ENCODE assay signal across 25 cellular contexts in genomic region chrX:35664838-35665237, GRCh38.
A peak's percentile ranks its signal among the peaks of the same experiment; 100 is the strongest.
DNase-seq lines count a peak whose midpoint lies in the region; ATAC-seq and TF ChIP-seq lines count a peak whose summit lies in the region.
"Had no signal": no experiment of that assay in that cellular context is flagged by ENCODE, and none has a peak within 500 bp of the region (broad histone marks: within the 10 kb centered on the region; RNA-seq: fewer than 3 reads in every experiment).

No MANE protein-coding gene starts in this region.

- intact Hi-C loops in esophagus muscularis mucosa (cut with DNase I) (no loop called here), Right ventricle myocardium inferior (cut with DNase I) (no loop called here)

- TF ChIP-seq CTCF in esophagus muscularis mucosa (IDR thresholded peaks at IDR 0.05): no peak

- TF ChIP-seq EP300 in esophagus muscularis mucosa (IDR thresholded peaks at IDR 0.05): no peak

- DNase-seq in NCI-H2171 treated with DMSO at 0.1 percent for 48 hours (lab: John Stamatoyannopoulos, UW): peak; percentile 38
- no peak for DNase-seq in NCI-H2171 (lab: John Stamatoyannopoulos, UW)
- DNase-seq in NCI-H524 (lab: John Stamatoyannopoulos, UW): peak; percentile 26 to 52
- DNase-seq in kidney tubule cell (ENCODE audit: low spot score): peak; percentile 7
- DNase-seq in esophagus muscularis mucosa (ENCODE audit: extremely low spot score): no peak
- no peak for DNase-seq in NCI-H748 treated with DMSO at 0.1 percent for 48 hours (lab: John Stamatoyannopoulos, UW)
- DNase-seq in effector memory CD8-positive, alpha-beta T cell: no peak
- no peak for DNase-seq in Right ventricle myocardium inferior (ENCODE audit: missing footprints)
- DNase-seq: activated CD4-positive, alpha-beta T cell treated with anti-CD3 and anti-CD28 coated beads for 48 hours; activated gamma-delta T cell; activated T-cell treated with anti-CD3 and anti-CD28 coated beads, Interleukin-2, amount 50 U/mL, for 24 hours; caudate nucleus; CD8-positive, alpha-beta memory T cell; cortex of kidney; DMS79 treated with DMSO at 0.1 percent for 48 hours; endodermal cell; left colon; SIG-M5; stimulated activated CD4-positive, alpha-beta T cell treated with anti-CD3 and anti-CD28 coated beads, Interleukin-15, amount 100 ng/mL, for 24 hours; stimulated activated naive CD4-positive, alpha-beta T cell; T-helper 9 cell; uterus had no signal

- no peak overlapping the region for H3K27ac ChIP-seq in esophagus muscularis mucosa (replicated peaks in 1 of 4)
- H3K27ac ChIP-seq: suprapubic skin, uterus, VCaP had no signal

- no peak overlapping the region for H3K4me3 ChIP-seq in esophagus muscularis mucosa
- H3K4me3 ChIP-seq: suprapubic skin, uterus had no signal

- H3K27ac Mint-ChIP-seq in effector memory CD8-positive, alpha-beta T cell: no peak overlapping the region
- H3K27ac Mint-ChIP-seq: activated T-cell treated with anti-CD3 and anti-CD28 coated beads, Interleukin-2, amount 50 U/mL, for 24 hours; B cell; CD8-positive, alpha-beta memory T cell had no signal

- 29% methylated on average over 2 of the region's 2 CpGs for WGBS in esophagus muscularis mucosa

- no peaks in the 10 kb centered on the region for H3K9me3 ChIP-seq in esophagus muscularis mucosa
- H3K9me3 ChIP-seq: suprapubic skin, uterus had no signal

- no peaks in the 10 kb centered on the region for H3K36me3 ChIP-seq in esophagus muscularis mucosa
- H3K36me3 ChIP-seq: suprapubic skin, uterus had no signal

- H3K27me3 ChIP-seq in esophagus muscularis mucosa: no peaks in the 10 kb centered on the region
- H3K27me3 ChIP-seq: suprapubic skin had no signal

- peaks cover 0 to 7% of the 10 kb centered on the region in 2 donors for H3K9me3 Mint-ChIP-seq in effector memory CD8-positive, alpha-beta T cell
- H3K9me3 Mint-ChIP-seq: activated T-cell treated with anti-CD3 and anti-CD28 coated beads, Interleukin-2, amount 50 U/mL, for 24 hours had no signal

- no peak for TF ChIP-seq POLR2A in esophagus muscularis mucosa (IDR thresholded peaks at IDR 0.05; ENCODE audit: low read depth)

- no peak overlapping the region for H3K4me3 Mint-ChIP-seq in effector memory CD8-positive, alpha-beta T cell
- H3K4me3 Mint-ChIP-seq: activated T-cell treated with anti-CD3 and anti-CD28 coated beads, Interleukin-2, amount 50 U/mL, for 24 hours; B cell; endodermal cell had no signal

- H3K27me3 Mint-ChIP-seq in effector memory CD8-positive, alpha-beta T cell: no peaks in the 10 kb centered on the region
- H3K27me3 Mint-ChIP-seq: activated T-cell treated with anti-CD3 and anti-CD28 coated beads, Interleukin-2, amount 50 U/mL, for 24 hours; B cell; CD8-positive, alpha-beta memory T cell had no signal

- no peak for ATAC-seq in effector memory CD8-positive, alpha-beta T cell (replicated peaks)
- ATAC-seq in Right ventricle myocardium inferior: no peak
- ATAC-seq: left colon had no signal

- no peaks in the 10 kb centered on the region for H3K4me1 Mint-ChIP-seq in effector memory CD8-positive, alpha-beta T cell (ENCODE audit: low read depth in 2 of 2)
- H3K4me1 Mint-ChIP-seq: B cell; CD8-positive, alpha-beta memory T cell had no signal

- H3K4me1 ChIP-seq in esophagus muscularis mucosa: no peaks in the 10 kb centered on the region
- H3K4me1 ChIP-seq: suprapubic skin, uterus had no signal

- H3K36me3 Mint-ChIP-seq in effector memory CD8-positive, alpha-beta T cell (ENCODE audit: insufficient read depth): no peaks in the 10 kb centered on the region
- H3K36me3 Mint-ChIP-seq: CD8-positive, alpha-beta memory T cell had no signal

Comparison
In these comparisons a context has a peak if more than half of its experiments do, and no peak if none do; other contexts are left out.
1. DNase-seq: peak in NCI-H2171 treated with DMSO at 0.1 percent for 48 hours (single experiment), NCI-H524 (2 of 2) and kidney tubule cell (single experiment); none in NCI-H2171 (single experiment), esophagus muscularis mucosa (single experiment), NCI-H748 treated with DMSO at 0.1 percent for 48 hours (single experiment), effector memory CD8-positive, alpha-beta T cell (0 of 3) and Right ventricle myocardium inferior (single experiment).